ENCODE assay signal across 22 cellular contexts in genomic region chr2:58972737-58973136, GRCh38.
"Had no signal": no experiment of that assay in that cellular context is flagged by ENCODE, and none has a peak within 500 bp of the region (broad histone marks: within the 10 kb centered on the region; RNA-seq: fewer than 3 reads in every experiment).

No MANE protein-coding gene starts in this region.

- H3K27ac Mint-ChIP-seq: naive thymus-derived CD4-positive, alpha-beta T cell; natural killer cell treated with Interleukin-12 subunit alpha and Interleukin-12 subunit beta and Interleukin-15 and Interleukin-18, amount 100 ng/mL, for 72 hours; progenitor cell of endocrine pancreas; stimulated activated naive B cell treated with anti-CD40 and anti-IgM and Interleukin-4, amounts not matched to agents 10 μg/mL and 1 μg/mL and 100 μg/mL, for 72 hours had no signal

- H3K36me3 ChIP-seq: left ventricle myocardium inferior, ovary, right atrium auricular region, right lobe of liver, stomach, thyroid gland, transverse colon, uterus had no signal

- H3K27ac ChIP-seq: left ventricle myocardium inferior, ovary, right atrium auricular region, right lobe of liver, stomach, testis, thyroid gland, transverse colon, uterus had no signal

- H3K9me3 ChIP-seq: left ventricle myocardium inferior, mucosa of descending colon, ovary, right atrium auricular region, right lobe of liver, stomach, testis, thyroid gland, transverse colon, uterus had no signal

- H3K4me3 Mint-ChIP-seq: naive thymus-derived CD4-positive, alpha-beta T cell; natural killer cell treated with Interleukin-12 subunit alpha and Interleukin-12 subunit beta and Interleukin-15 and Interleukin-18, amount 100 ng/mL, for 72 hours; stimulated activated naive B cell treated with anti-CD40 and anti-IgM and Interleukin-4, amounts not matched to agents 10 μg/mL and 1 μg/mL and 100 μg/mL, for 72 hours had no signal

- H3K27me3 ChIP-seq: ovary, right atrium auricular region, right lobe of liver, stomach, testis, thyroid gland, transverse colon, uterus had no signal

- H3K4me1 Mint-ChIP-seq: naive thymus-derived CD4-positive, alpha-beta T cell; stimulated activated naive B cell treated with anti-CD40 and anti-IgM and Interleukin-4, amounts not matched to agents 10 μg/mL and 1 μg/mL and 100 μg/mL, for 72 hours had no signal

- DNase-seq: islet precursor cell; left ventricle myocardium inferior; mesendoderm; midbrain; mucosa of descending colon; naive thymus-derived CD4-positive, alpha-beta T cell; ovary; right lobe of liver; stimulated activated CD4-positive, alpha-beta T cell treated with anti-CD3 and anti-CD28 coated beads, Interleukin-1b, Interleukin-23, amount 100 ng/mL, for 48 hours; stimulated activated CD4-positive, alpha-beta T cell treated with anti-CD3 and anti-CD28 coated beads, Interleukin-2, amount 100 ng/mL, for 48 hours; stimulated activated naive B cell treated with anti-CD40 and anti-IgM and Interleukin-4, amounts not matched to agents 10 μg/mL and 1 μg/mL and 100 μg/mL, for 72 hours; stimulated activated naive CD8-positive, alpha-beta T cell treated with anti-CD3 and anti-CD28 coated beads, Interleukin-15, Interleukin-2, amounts not matched to agents 100 U/mL and 50 U/mL, for 24 hours; stomach; testis; thyroid gland; transverse colon; uterus had no signal

- H3K4me3 ChIP-seq: left ventricle myocardium inferior, lung, mucosa of descending colon, ovary, right atrium auricular region, right lobe of liver, smooth muscle cell, stomach, testis, thyroid gland, transverse colon, uterus had no signal

- ATAC-seq: mucosa of descending colon; naive thymus-derived CD4-positive, alpha-beta T cell; natural killer cell treated with Interleukin-12 subunit alpha and Interleukin-12 subunit beta and Interleukin-15 and Interleukin-18, amount 100 ng/mL, for 72 hours; right lobe of liver; stimulated activated naive B cell treated with anti-CD40 and anti-IgM and Interleukin-4, amounts not matched to agents 10 μg/mL and 1 μg/mL and 100 μg/mL, for 72 hours; stimulated activated naive CD8-positive, alpha-beta T cell treated with anti-CD3 and anti-CD28 coated beads, Interleukin-15, Interleukin-2, amounts not matched to agents 100 U/mL and 50 U/mL, for 24 hours had no signal

- H3K36me3 Mint-ChIP-seq: naive thymus-derived CD4-positive, alpha-beta T cell; natural killer cell treated with Interleukin-12 subunit alpha and Interleukin-12 subunit beta and Interleukin-15 and Interleukin-18, amount 100 ng/mL, for 72 hours; stimulated activated naive B cell treated with anti-CD40 and anti-IgM and Interleukin-4, amounts not matched to agents 10 μg/mL and 1 μg/mL and 100 μg/mL, for 72 hours had no signal

- H3K9me3 Mint-ChIP-seq: stimulated activated naive B cell treated with anti-CD40 and anti-IgM and Interleukin-4, amounts not matched to agents 10 μg/mL and 1 μg/mL and 100 μg/mL, for 72 hours had no signal

- H3K4me1 ChIP-seq: left ventricle myocardium inferior, right atrium auricular region, right lobe of liver, stomach, testis, transverse colon, uterus had no signal

- H3K27me3 Mint-ChIP-seq: naive thymus-derived CD4-positive, alpha-beta T cell; natural killer cell treated with Interleukin-12 subunit alpha and Interleukin-12 subunit beta and Interleukin-15 and Interleukin-18, amount 100 ng/mL, for 72 hours; progenitor cell of endocrine pancreas had no signal
